ENCODE assay signal across 1 cellular context in the genomic region with DNA sequence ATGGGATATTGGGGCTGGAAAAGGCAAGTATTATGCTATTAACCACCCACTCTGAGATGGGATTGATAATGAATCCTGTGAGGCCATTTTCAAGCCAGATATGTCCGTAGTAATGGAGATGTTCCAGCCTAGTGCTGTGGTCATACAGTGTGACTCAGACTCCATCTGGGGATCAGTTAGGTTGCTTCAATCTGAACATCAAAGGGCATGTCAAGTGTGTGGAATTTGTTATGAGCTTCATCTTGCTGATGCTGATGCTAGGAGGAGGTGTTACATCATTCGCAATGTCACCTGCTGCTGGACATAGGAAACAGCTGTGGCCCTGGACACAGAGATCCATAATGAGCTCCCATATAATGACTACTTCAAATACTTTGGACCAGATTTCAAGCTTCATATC.
TF ChIP-seq lines count a peak whose summit lies in the region.

No MANE protein-coding gene starts in this region.

TF ChIP-seq in SK-N-SH, 30 proteins besides CTCF, POLR2A, EP300 and RAD21 (continued from another document):
- no peak for TF ChIP-seq RFX5 (IDR thresholded peaks at IDR 0.05; ENCODE audit: low read length)
- TF ChIP-seq POLR2AphosphoS5 (IDR thresholded peaks at IDR 0.05; ENCODE audit: low read depth, low read length), result no peak
- no peak for TF ChIP-seq CHD2 (IDR thresholded peaks at IDR 0.05; ENCODE audit: low read length, partially characterized antibody)
- TF ChIP-seq, protein P1, sequence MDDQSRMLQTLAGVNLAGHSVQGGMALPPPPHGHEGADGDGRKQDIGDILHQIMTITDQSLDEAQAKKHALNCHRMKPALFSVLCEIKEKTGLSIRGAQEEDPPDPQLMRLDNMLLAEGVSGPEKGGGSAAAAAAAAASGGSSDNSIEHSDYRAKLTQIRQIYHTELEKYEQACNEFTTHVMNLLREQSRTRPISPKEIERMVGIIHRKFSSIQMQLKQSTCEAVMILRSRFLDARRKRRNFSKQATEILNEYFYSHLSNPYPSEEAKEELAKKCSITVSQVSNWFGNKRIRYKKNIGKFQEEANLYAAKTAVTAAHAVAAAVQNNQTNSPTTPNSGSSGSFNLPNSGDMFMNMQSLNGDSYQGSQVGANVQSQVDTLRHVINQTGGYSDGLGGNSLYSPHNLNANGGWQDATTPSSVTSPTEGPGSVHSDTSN (IDR thresholded peaks at IDR 0.05), result peak; percentile 49
- no peak for TF ChIP-seq EZH2phosphoT487 (IDR thresholded peaks at IDR 0.05; ENCODE audit: borderline replicate concordance, low read depth)
- no peak for TF ChIP-seq GATA2 (CRISPR knock-in tag; IDR thresholded peaks at IDR 0.05)
- TF ChIP-seq SMC3 (IDR thresholded peaks at IDR 0.05; ENCODE audit: low read depth, low read length), result no peak
- no peak for TF ChIP-seq MEF2A (IDR thresholded peaks at IDR 0.05; ENCODE audit: borderline replicate concordance, low read depth)
- TF ChIP-seq RXRA (IDR thresholded peaks at IDR 0.05; ENCODE audit: borderline replicate concordance, low read depth), result no peak
- TF ChIP-seq, protein P2, sequence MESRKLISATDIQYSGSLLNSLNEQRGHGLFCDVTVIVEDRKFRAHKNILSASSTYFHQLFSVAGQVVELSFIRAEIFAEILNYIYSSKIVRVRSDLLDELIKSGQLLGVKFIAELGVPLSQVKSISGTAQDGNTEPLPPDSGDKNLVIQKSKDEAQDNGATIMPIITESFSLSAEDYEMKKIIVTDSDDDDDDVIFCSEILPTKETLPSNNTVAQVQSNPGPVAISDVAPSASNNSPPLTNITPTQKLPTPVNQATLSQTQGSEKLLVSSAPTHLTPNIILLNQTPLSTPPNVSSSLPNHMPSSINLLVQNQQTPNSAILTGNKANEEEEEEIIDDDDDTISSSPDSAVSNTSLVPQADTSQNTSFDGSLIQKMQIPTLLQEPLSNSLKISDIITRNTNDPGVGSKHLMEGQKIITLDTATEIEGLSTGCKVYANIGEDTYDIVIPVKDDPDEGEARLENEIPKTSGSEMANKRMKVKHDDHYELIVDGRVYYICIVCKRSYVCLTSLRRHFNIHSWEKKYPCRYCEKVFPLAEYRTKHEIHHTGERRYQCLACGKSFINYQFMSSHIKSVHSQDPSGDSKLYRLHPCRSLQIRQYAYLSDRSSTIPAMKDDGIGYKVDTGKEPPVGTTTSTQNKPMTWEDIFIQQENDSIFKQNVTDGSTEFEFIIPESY (IDR thresholded peaks at IDR 0.05; ENCODE audit: borderline replicate concordance, low read depth), result no peak
TF ChIP-seq in SK-N-SH: peak in this region for 2.
